Comparison of ENCODE assay signal across 1 cellular context in the genomic region with DNA sequence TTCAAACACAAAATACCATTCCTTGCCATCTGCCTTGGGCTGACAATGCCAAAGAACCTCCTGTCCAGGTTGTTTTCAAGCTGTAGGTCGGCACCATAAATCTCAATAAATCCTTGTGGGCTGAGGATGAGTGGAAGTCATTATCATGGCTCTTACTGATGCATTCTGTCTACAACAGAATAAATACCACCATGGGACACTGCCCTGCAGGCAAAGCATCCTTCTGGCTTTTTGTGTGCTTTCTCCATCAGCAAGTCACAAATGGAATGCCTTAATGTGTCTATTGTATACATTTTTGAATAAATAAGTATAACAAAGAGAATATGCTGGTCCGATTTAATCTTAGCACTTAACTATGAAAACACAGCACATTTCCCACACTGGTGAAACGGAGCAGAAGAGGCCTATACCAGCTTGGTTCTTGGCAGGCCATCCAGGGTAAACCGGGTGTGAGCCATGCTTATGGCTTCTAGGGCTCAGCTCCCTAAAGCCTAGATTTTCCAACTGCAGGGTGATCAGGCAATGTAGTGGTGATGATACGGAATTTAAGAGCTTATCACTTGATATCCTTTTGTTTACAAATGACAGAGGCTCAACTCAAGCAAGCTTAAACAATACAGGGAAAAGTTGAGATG.
TF ChIP-seq lines count a peak whose summit lies in the region.

No MANE protein-coding gene starts in this region.

TF ChIP-seq in IMR-90, 13 proteins besides CTCF, POLR2A, EP300 and RAD21 (continued from another document):
- TF ChIP-seq, protein P1, sequence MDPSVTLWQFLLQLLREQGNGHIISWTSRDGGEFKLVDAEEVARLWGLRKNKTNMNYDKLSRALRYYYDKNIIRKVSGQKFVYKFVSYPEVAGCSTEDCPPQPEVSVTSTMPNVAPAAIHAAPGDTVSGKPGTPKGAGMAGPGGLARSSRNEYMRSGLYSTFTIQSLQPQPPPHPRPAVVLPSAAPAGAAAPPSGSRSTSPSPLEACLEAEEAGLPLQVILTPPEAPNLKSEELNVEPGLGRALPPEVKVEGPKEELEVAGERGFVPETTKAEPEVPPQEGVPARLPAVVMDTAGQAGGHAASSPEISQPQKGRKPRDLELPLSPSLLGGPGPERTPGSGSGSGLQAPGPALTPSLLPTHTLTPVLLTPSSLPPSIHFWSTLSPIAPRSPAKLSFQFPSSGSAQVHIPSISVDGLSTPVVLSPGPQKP (IDR thresholded peaks at IDR 0.05; ENCODE audit: borderline replicate concordance, low read depth, low read length), result no peak
- TF ChIP-seq BHLHE40 (IDR thresholded peaks at IDR 0.05; ENCODE audit: low read depth, low read length) (no peak), FOS (IDR thresholded peaks at IDR 0.05; ENCODE audit: low read depth, low read length) (no peak), SMC3 (IDR thresholded peaks at IDR 0.05; ENCODE audit: low read depth, low read length) (no peak), CEBPB (IDR thresholded peaks at IDR 0.05; ENCODE audit: low read depth, low read length) (no peak), CHD1 (IDR thresholded peaks at IDR 0.05; ENCODE audit: low read depth, low read length) (no peak)
